In genomic region chr10:32963102-32963501, GRCh38 we compare ENCODE assay signal across 13 cellular contexts. TPM values are rescaled to one million over a fixed set of nuclear protein-coding genes. Genes with fewer than 3 reads are reported as not detected.
DNase-seq lines count a peak whose midpoint lies in the region; ATAC-seq, FAIRE-seq and TF ChIP-seq lines count a peak whose summit lies in the region.
"Had no signal": no experiment of that assay in that cellular context is flagged by ENCODE, and none has a peak within 500 bp of the region (broad histone marks: within the 10 kb centered on the region; RNA-seq: fewer than 3 reads in every experiment).

No MANE protein-coding gene starts in this region.

- RAD21 ChIA-PET in HCT116 (lab: Charles Lee; ENCODE audit: low non-redundant PET in 1 of 2, low total read pairs in 2 of 2, uncharacterized antibody in 2 of 2, unreplicated experiment in 2 of 2) = no interaction called here

- TF ChIP-seq CTCF in HCT116 (IDR thresholded peaks at IDR 0.05 in 2 of 3, conservative IDR thresholded peaks at IDR 0.05 in 1 of 3; ENCODE audit: borderline replicate concordance in 1 of 3, insufficient read depth in 1 of 3, low read depth in 2 of 3, low read length in 2 of 3) (no peak), mammary epithelial cell (conservative IDR thresholded peaks at IDR 0.05 in 1 of 2, IDR thresholded peaks at IDR 0.05 in 1 of 2; ENCODE audit: extremely low read depth in 1 of 2, insufficient read depth in 1 of 2, low read depth in 1 of 2, low read length in 2 of 2) (no peak)

- no peak overlapping the region for H3K4me3 Mint-ChIP-seq in natural killer cell treated with Interleukin-12 subunit alpha and Interleukin-12 subunit beta and Interleukin-15 and Interleukin-18, amount 100 ng/mL, for 72 hours
- H3K4me3 Mint-ChIP-seq: activated CD4-positive, alpha-beta T cell treated with anti-CD3 and anti-CD28 coated beads, Interleukin-2, amount 10 ng/mL, durations not matched to agents 7 days and 5 days had no signal

- H3K79me2 ChIP-seq in ACC112 (ENCODE audit: control insufficient read depth, insufficient read depth, low read length, unreplicated experiment) = peaks cover 25% of the 10 kb centered on the region
- peaks cover 15% of the 10 kb centered on the region for H3K79me2 ChIP-seq in HCT116 (ENCODE audit: insufficient read depth, low read length)
- H3K79me2 ChIP-seq in mammary epithelial cell (ENCODE audit: insufficient read depth, low read length) = peaks cover 30% of the 10 kb centered on the region

- H3K9ac ChIP-seq in HCT116 (ENCODE audit: low read length) = peak overlapping the region; percentile 40
- H3K9ac ChIP-seq in mammary epithelial cell (ENCODE audit: insufficient read depth, low read length) = peak overlapping the region; percentile 32

- WGBS in mammary epithelial cell (ENCODE audit: low coverage, missing lambda C conversion rate) = 2% methylated on average over 3 of the region's 3 CpGs
- WGBS in mesodermal cell (ENCODE audit: insufficient coverage in 2 of 2), 2 experiments = no CpG with 5 or more reads among the region's 3 CpGs

- dilution Hi-C loops in mammary epithelial cell (cut with HindIII; ENCODE audit: low sequenced_read_pairs) = no loop called here

- no peaks in the 10 kb centered on the region for H3K27me3 ChIP-seq in ACC112 (ENCODE audit: insufficient read depth, low read length)
- no peaks in the 10 kb centered on the region for H3K27me3 ChIP-seq in HCT116 (ENCODE audit: insufficient read depth, low read length)
- H3K27me3 ChIP-seq in mammary epithelial cell (ENCODE audit: insufficient read depth, low read length) = no peaks in the 10 kb centered on the region
- H3K27me3 ChIP-seq in HAP-1 (ENCODE audit: low read depth) = no peaks in the 10 kb centered on the region
- H3K27me3 ChIP-seq: vagina had no signal

- H3K36me3 Mint-ChIP-seq in natural killer cell treated with Interleukin-12 subunit alpha and Interleukin-12 subunit beta and Interleukin-15 and Interleukin-18, amount 100 ng/mL, for 72 hours = no peaks in the 10 kb centered on the region

- H3K9me3 Mint-ChIP-seq in natural killer cell treated with Interleukin-12 subunit alpha and Interleukin-12 subunit beta and Interleukin-15 and Interleukin-18, amount 100 ng/mL, for 72 hours = no peaks in the 10 kb centered on the region
- H3K9me3 Mint-ChIP-seq: activated CD4-positive, alpha-beta T cell treated with anti-CD3 and anti-CD28 coated beads, Interleukin-2, amount 10 ng/mL, durations not matched to agents 7 days and 5 days had no signal

- no TSS peak for BruUV-seq in HCT116 (replicated peaks; lab: Mats Ljungman, UMichigan)
- no TSS peak for BruUV-seq in mammary epithelial cell (replicated peaks; lab: Mats Ljungman, UMichigan)

- peak overlapping the region; percentile 38 for H3K4me3 ChIP-seq in ACC112 (ENCODE audit: low read depth, low read length)
- peak overlapping the region in 1 of 2 experiments; percentile 49; a peak in 1 of 4 replicates for H3K4me3 ChIP-seq in HCT116 (replicated peaks in 1 of 2; ENCODE audit: low read depth in 1 of 2, low read length in 2 of 2)
- H3K4me3 ChIP-seq in mammary epithelial cell (replicated peaks in 1 of 3; ENCODE audit: insufficient read depth in 1 of 3, low read depth in 2 of 3, low read length in 3 of 3) = peak overlapping the region in 1 of 3 experiments; percentile 15
- no peak overlapping the region for H3K4me3 ChIP-seq in mesodermal cell (ENCODE audit: extremely low read depth, insufficient read depth, low read length, poor library complexity, severe bottlenecking)
- no peak overlapping the region for H3K4me3 ChIP-seq in HAP-1
- H3K4me3 ChIP-seq: vagina had no signal

- no peak overlapping the region for H3K27ac Mint-ChIP-seq in natural killer cell treated with Interleukin-12 subunit alpha and Interleukin-12 subunit beta and Interleukin-15 and Interleukin-18, amount 100 ng/mL, for 72 hours
- H3K27ac Mint-ChIP-seq: activated CD4-positive, alpha-beta T cell treated with anti-CD3 and anti-CD28 coated beads, Interleukin-2, amount 10 ng/mL, durations not matched to agents 7 days and 5 days had no signal

- peaks cover 38% of the 10 kb centered on the region for H3K4me1 ChIP-seq in ACC112 (ENCODE audit: control insufficient read depth, insufficient read depth, low read length, unreplicated experiment)
- H3K4me1 ChIP-seq in HCT116 (ENCODE audit: control insufficient read depth in 1 of 2, insufficient read depth in 2 of 2, low read length in 2 of 2) = peaks cover 27 to 61% of the 10 kb centered on the region in 2 experiments
- peaks cover 37% of the 10 kb centered on the region for H3K4me1 ChIP-seq in mammary epithelial cell (ENCODE audit: insufficient read depth, low read length)
- peaks cover 40% of the 10 kb centered on the region for H3K4me1 ChIP-seq in mesodermal cell (ENCODE audit: control insufficient read depth, insufficient read depth, low read length, poor library complexity, severe bottlenecking)
- H3K4me1 ChIP-seq in HAP-1 = peaks cover 16% of the 10 kb centered on the region

- POLR2A ChIA-PET in HCT116 (lab: Charles Lee) = interaction anchor here (1.8 kb wide), 1 partner anchor 18 kb away, joined by 11 read pairs; no protein-coding TSS in a partner anchor

- DNase-seq in HCT116 (ENCODE audit: low read depth, low spot score) (no peak), mammary epithelial cell (peak; percentile 60), HTR-8/SVneo (ENCODE audit: insufficient read length, low spot score) (no peak), HAP-1 (ENCODE audit: low spot score in 2 of 2) (no peak)
- no peak for DNase-seq in natural killer cell treated with Interleukin-12 subunit alpha and Interleukin-12 subunit beta and Interleukin-15 and Interleukin-18, amount 100 ng/mL, for 72 hours (ENCODE audit: low spot score)
- DNase-seq: activated CD4-positive, alpha-beta T cell treated with anti-CD3 and anti-CD28 coated beads, Interleukin-2, amount 10 ng/mL, durations not matched to agents 7 days and 5 days; activated naive CD4-positive, alpha-beta T cell; KBM-7; NCI-H446 treated with DMSO at 0.1 percent for 48 hours had no signal

- CTCF ChIA-PET in HCT116 (lab: Charles Lee) = interaction anchor here (0.7 kb wide), 1 partner anchor 18 kb away, joined by 3 read pairs; no protein-coding TSS in a partner anchor
- CTCF ChIA-PET in mammary epithelial cell (lab: Charles Lee; ENCODE audit: low non-redundant PET) = no interaction called here

- no peak for FAIRE-seq in HTR-8/SVneo (lab: Jason Lieb, UNC)

- H3K36me3 ChIP-seq in ACC112 (ENCODE audit: insufficient read depth, low read length) = no peaks in the 10 kb centered on the region
- no peaks in the 10 kb centered on the region for H3K36me3 ChIP-seq in HCT116 (ENCODE audit: control insufficient read depth in 1 of 2, insufficient read depth in 2 of 2, low read length in 2 of 2)
- no peaks in the 10 kb centered on the region for H3K36me3 ChIP-seq in mammary epithelial cell (ENCODE audit: insufficient read depth, low read length)
- no peaks in the 10 kb centered on the region for H3K36me3 ChIP-seq in mesodermal cell (ENCODE audit: control insufficient read depth, insufficient read depth, low read length)
- no peaks in the 10 kb centered on the region for H3K36me3 ChIP-seq in HAP-1 (replicated peaks)
- H3K36me3 ChIP-seq: vagina had no signal

- intact Hi-C loops in HCT116 (cut with micrococcal nuclease) = no loop called here
- intact Hi-C loops in mammary epithelial cell (cut with micrococcal nuclease) = no loop called here

- peak overlapping the region; percentile 95 for H3K27ac ChIP-seq in ACC112 (ENCODE audit: low read depth, low read length)
- H3K27ac ChIP-seq in HCT116 (ENCODE audit: low read depth, low read length) = peak overlapping the region; percentile 78; the same call in 1 of the 2 replicates
- peak overlapping the region; percentile 90 for H3K27ac ChIP-seq in mammary epithelial cell (ENCODE audit: insufficient read depth, low read depth, low read length)
- H3K27ac ChIP-seq in mesodermal cell (ENCODE audit: low read depth, low read length, severe bottlenecking) = peak overlapping the region; percentile 94

- no peak for TF ChIP-seq POLR2A in HCT116 (IDR thresholded peaks at IDR 0.05; ENCODE audit: borderline replicate concordance, extremely low read depth, insufficient read depth, insufficient read length)

- no peak for TF ChIP-seq RAD21 in HCT116 (IDR thresholded peaks at IDR 0.05; ENCODE audit: low read depth)

- no peak for ATAC-seq in HCT116
- no peak for ATAC-seq in HG03045 (IDR thresholded peaks at IDR 0.05; ENCODE audit: unreplicated experiment)
- ATAC-seq in natural killer cell treated with Interleukin-12 subunit alpha and Interleukin-12 subunit beta and Interleukin-15 and Interleukin-18, amount 100 ng/mL, for 72 hours = no peak

- no peaks in the 10 kb centered on the region for H3K9me2 ChIP-seq in HCT116 (ENCODE audit: insufficient read depth)

- H2AFZ ChIP-seq in ACC112 (ENCODE audit: low read length, unreplicated experiment) (peak overlapping the region; percentile 36), HCT116 (ENCODE audit: low read depth, low read length, poor library complexity, severe bottlenecking) (peak overlapping the region; percentile 24), mammary epithelial cell (ENCODE audit: low read depth, low read length) (no peak overlapping the region)

- peaks cover 14 to 23% of the 10 kb centered on the region in 2 donors for H3K4me1 Mint-ChIP-seq in natural killer cell treated with Interleukin-12 subunit alpha and Interleukin-12 subunit beta and Interleukin-15 and Interleukin-18, amount 100 ng/mL, for 72 hours (ENCODE audit: low read depth in 2 of 2)

- no peaks in the 10 kb centered on the region for H3K27me3 Mint-ChIP-seq in natural killer cell treated with Interleukin-12 subunit alpha and Interleukin-12 subunit beta and Interleukin-15 and Interleukin-18, amount 100 ng/mL, for 72 hours

- in situ Hi-C loops in mammary epithelial cell (cut with MboI; ENCODE audit: low sequenced_read_pairs in 2 of 2) = no loop called here
- in situ Hi-C loops in HAP-1 (cut with MboI; ENCODE audit: low sequenced_read_pairs) = no loop called here

- H4K20me1 ChIP-seq in HCT116 (ENCODE audit: insufficient read depth) (no peaks in the 10 kb centered on the region), mammary epithelial cell (ENCODE audit: insufficient read depth, low read length) (no peaks in the 10 kb centered on the region)

- H3K4me2 ChIP-seq in HCT116 (ENCODE audit: low read length) (peak overlapping the region; percentile 81), mammary epithelial cell (ENCODE audit: insufficient read depth, low read depth, low read length) (peak overlapping the region; percentile 63)

- H3K9me3 ChIP-seq in HCT116 (ENCODE audit: control insufficient read depth in 1 of 2, insufficient read depth in 1 of 2, low read depth in 1 of 2, low read length in 2 of 2) (no peaks in the 10 kb centered on the region), mammary epithelial cell (replicated peaks; ENCODE audit: insufficient read depth, low read length) (no peaks in the 10 kb centered on the region), mesodermal cell (ENCODE audit: control insufficient read depth, low read length) (peaks cover 5% of the 10 kb centered on the region), HAP-1 (no peaks in the 10 kb centered on the region)
- H3K9me3 ChIP-seq: vagina had no signal

RNA-seq across cellular contexts. Expression of gene ITGB1, which starts 5.1 kb away (rescaled TPM):
- total RNA-seq in HCT116 (2021; ENCODE audit: unreplicated experiment) = 366 TPM
- polyA plus RNA-seq in HCT116 (2012) = 200 and 253 TPM in 2 replicates
- total RNA-seq in mammary epithelial cell = 1,000 to 10,000 TPM; 1,296 to 1,718 TPM
- 671 TPM for polyA plus RNA-seq in mammary epithelial cell
- polyA minus RNA-seq in mammary epithelial cell = 831 TPM
- polyA plus RNA-seq in mesodermal cell (2013, experiment 1 of 2) = 2,053 TPM
- polyA plus RNA-seq in mesodermal cell (2013, experiment 2 of 2) = 2,142 TPM
- 100 to 1,000 TPM; 101 to 119 TPM for total RNA-seq in natural killer cell treated with Interleukin-12 subunit alpha and Interleukin-12 subunit beta and Interleukin-15 and Interleukin-18, amount 100 ng/mL, for 72 hours
